ENCODE assay signal across 8 cellular contexts in the genomic region with DNA sequence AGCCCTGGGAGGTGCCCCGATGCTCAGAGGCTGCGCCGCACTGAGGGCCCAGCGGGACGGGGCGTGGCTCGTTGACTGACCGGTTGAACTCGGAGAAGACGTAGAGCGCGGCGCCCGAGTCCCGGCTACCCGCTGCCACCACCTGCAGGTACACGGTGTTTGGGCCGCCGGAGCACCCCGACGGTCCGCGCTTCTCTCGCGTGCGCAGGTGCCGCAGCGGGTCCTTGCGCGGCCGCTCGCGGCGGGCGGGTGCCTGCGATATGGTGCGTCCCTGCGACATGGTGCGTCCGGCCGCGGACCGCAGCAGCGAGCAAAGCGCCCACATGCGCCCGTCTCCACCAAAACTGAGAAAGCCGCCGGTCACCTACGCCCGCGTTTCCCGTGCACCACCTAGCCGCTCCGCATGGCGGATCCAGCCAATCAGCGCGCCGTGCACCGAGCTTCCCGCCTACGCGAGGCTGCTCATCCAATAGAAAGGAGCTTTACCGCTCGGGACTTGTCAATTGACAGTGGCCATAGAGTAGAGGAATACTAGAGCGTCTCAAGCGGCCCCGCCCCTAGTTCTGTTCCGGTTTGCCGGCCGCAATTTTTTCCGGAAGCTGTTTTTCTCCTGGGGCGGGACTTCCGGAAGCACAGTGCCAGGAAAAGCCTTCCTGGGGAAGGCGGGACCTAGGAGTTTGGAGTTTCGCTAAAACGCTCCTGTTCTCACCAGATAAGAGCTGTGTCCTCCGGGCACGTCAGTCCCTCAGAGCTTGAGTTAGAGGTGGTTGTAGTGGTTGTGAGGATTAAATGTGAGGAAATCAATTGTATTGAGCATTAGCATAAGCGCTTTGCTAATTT. TPM values are rescaled to one million over a fixed set of nuclear protein-coding genes. Genes with fewer than 3 reads are reported as not detected.
DNase-seq lines count a peak whose midpoint lies in the region; ATAC-seq and TF ChIP-seq lines count a peak whose summit lies in the region.

A gene with protein sequence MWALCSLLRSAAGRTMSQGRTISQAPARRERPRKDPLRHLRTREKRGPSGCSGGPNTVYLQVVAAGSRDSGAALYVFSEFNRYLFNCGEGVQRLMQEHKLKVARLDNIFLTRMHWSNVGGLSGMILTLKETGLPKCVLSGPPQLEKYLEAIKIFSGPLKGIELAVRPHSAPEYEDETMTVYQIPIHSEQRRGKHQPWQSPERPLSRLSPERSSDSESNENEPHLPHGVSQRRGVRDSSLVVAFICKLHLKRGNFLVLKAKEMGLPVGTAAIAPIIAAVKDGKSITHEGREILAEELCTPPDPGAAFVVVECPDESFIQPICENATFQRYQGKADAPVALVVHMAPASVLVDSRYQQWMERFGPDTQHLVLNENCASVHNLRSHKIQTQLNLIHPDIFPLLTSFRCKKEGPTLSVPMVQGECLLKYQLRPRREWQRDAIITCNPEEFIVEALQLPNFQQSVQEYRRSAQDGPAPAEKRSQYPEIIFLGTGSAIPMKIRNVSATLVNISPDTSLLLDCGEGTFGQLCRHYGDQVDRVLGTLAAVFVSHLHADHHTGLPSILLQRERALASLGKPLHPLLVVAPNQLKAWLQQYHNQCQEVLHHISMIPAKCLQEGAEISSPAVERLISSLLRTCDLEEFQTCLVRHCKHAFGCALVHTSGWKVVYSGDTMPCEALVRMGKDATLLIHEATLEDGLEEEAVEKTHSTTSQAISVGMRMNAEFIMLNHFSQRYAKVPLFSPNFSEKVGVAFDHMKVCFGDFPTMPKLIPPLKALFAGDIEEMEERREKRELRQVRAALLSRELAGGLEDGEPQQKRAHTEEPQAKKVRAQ (minus strand): TSS at position 405 of the 840 bp plus-strand sequence. CDS start 80 bp downstream, at position 325.

- peak within 1 kb of the TSS; percentile 80 to 81 for H3K27ac ChIP-seq in prostate gland
- H3K27ac ChIP-seq in urinary bladder (ENCODE audit: low read depth) = peak within 1 kb of the TSS; percentile 82

- DNase-seq in NCI-H187 treated with DMSO at 0.1 percent for 48 hours (lab: John Stamatoyannopoulos, UW) (peak; percentile 72), anterior cingulate cortex (lab: John Stamatoyannopoulos, UW) (peak; percentile 81 to 99 (median 96)), left ventricle myocardium superior (peak; percentile 97), prostate gland (ENCODE audit: low spot score) (peak; percentile 98)

- H3K27me3 ChIP-seq in prostate gland (replicated peaks; ENCODE audit: insufficient read depth) = no peaks in the 10 kb centered on the region

- no peaks in the 10 kb centered on the region for H3K4me1 ChIP-seq in prostate gland (replicated peaks)
- peaks cover 1% of the 10 kb centered on the region for H3K4me1 ChIP-seq in urinary bladder (ENCODE audit: insufficient read depth)

- peak in 3 of 4 experiments; percentile 24 to 54 (median 46) for TF ChIP-seq CTCF in prostate gland (IDR thresholded peaks at IDR 0.05)

- peak; percentile 51 for TF ChIP-seq POLR2A in prostate gland (IDR thresholded peaks at IDR 0.05)

- H3K36me3 ChIP-seq in prostate gland = peaks cover 0 to 3% of the 10 kb centered on the region in 2 donors
- H3K36me3 ChIP-seq in urinary bladder (ENCODE audit: insufficient read depth) = no peaks in the 10 kb centered on the region

- ATAC-seq in GM18502 (IDR thresholded peaks at IDR 0.05; ENCODE audit: poor library complexity, unreplicated experiment) (peak; percentile 98), HG02970 (IDR thresholded peaks at IDR 0.05; ENCODE audit: low FRiP score, unreplicated experiment) (peak; percentile 99), left ventricle myocardium superior (peak; percentile 99)

- WGBS in prostate gland = under 1% methylated on average over 73 of the region's 80 CpGs
- WGBS in urinary bladder = under 1% methylated on average over 80 of the region's 80 CpGs

- H3K4me3 ChIP-seq in prostate gland (peak within 1 kb of the TSS; percentile 77 to 90), urinary bladder (ENCODE audit: low read depth, low read length) (peak within 1 kb of the TSS; percentile 89)

- intact Hi-C loops in T-helper 2 cell treated with Interferon-gamma antibody and Interleukin-4, amounts not matched to agents 100 ng/mL and 5 ng/mL, for 36 hours (cut with micrococcal nuclease) = loop anchor here (1.0 to 2.0 kb wide), 2 partner anchors 1021 to 1283 kb away; a partner anchor contains a TSS
- intact Hi-C loops in left ventricle myocardium superior (cut with micrococcal nuclease) (no loop called here), prostate gland (cut with DNase I) (no loop called here)

- H3K9me3 ChIP-seq in prostate gland = no peaks in the 10 kb centered on the region

RNA-seq across cellular contexts. Expression of the gene that starts here (rescaled TPM):
- total RNA-seq in T-helper 2 cell treated with Interferon-gamma antibody and Interleukin-4, amounts not matched to agents 100 ng/mL and 5 ng/mL, for 36 hours = 82.3 and 82.8 TPM in 2 replicates
- total RNA-seq in left ventricle myocardium superior (66.2 TPM), prostate gland (100 to 1,000 TPM in 1 of 2 donors, 10 to 100 TPM in 1; 66.9 to 104 TPM), urinary bladder (33.3 TPM)
- polyA plus RNA-seq in urinary bladder = 47.0 TPM

Comparison
In these comparisons a context has a peak if more than half of its experiments do, and no peak if none do; other contexts are left out.
1. Peak in every context shown above with its lines: DNase-seq, ATAC-seq, H3K4me3 ChIP-seq and H3K27ac ChIP-seq.